12 cellular contexts compared by ENCODE assay signal in the genomic region with DNA sequence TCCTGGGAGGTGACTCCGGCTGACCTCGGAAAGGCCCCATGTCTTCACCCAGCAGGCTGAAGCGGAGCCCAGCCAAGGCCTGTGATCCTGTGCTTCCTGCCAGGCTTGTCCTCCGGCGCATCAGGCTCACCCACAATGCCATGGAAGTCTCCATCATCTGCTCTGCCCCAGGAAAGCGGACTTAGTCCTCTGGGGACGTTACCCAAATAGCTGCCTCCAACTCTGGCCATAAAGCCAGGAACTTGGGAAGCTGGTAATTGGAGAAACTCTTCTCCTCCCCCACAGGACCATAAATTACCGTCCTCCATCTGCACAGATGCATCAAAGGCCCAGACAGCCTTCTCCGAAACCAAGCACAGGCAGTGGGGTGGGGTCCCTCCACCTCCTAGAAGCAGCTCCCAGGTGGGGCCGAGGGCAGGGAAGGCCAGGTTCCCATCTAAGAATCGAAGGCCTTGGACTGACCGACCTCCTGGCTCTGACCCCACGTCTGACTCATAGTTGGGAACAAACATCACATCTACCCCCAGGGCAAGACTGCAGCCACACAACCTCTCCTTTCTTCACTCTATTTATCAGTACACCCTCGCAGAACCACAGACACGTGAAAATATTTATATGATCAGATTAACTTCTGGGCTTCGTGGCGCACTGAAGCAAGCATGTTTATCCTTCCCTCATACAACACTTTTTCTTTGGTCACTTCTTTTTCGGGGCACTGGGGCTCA. TPM values are rescaled to one million over a fixed set of nuclear protein-coding genes. Genes with fewer than 3 reads are reported as not detected.
DNase-seq lines count a peak whose midpoint lies in the region; ATAC-seq and TF ChIP-seq lines count a peak whose summit lies in the region.
"Had no signal": no experiment of that assay in that cellular context is flagged by ENCODE, and none has a peak within 500 bp of the region (broad histone marks: within the 10 kb centered on the region; RNA-seq: fewer than 3 reads in every experiment).

No MANE protein-coding gene starts in this region.

- no peaks in the 10 kb centered on the region for H3K27me3 ChIP-seq in left lung

- intact Hi-C loops in left lung (cut with DNase I) = no loop called here

- no peak for TF ChIP-seq CTCF in left lung (IDR thresholded peaks at IDR 0.05)

- DNase-seq in NCI-H510A treated with DMSO at 0.1 percent for 48 hours (lab: John Stamatoyannopoulos, UW) (peak; percentile 68), NCI-H510A (lab: John Stamatoyannopoulos, UW) (no peak), T47D (ENCODE audit: low read depth in 1 of 2, low spot score in 1 of 2) (peak; percentile 46 to 71), left lung (no peak), NCI-H1092 (lab: John Stamatoyannopoulos, UW) (no peak), KG1 (lab: John Stamatoyannopoulos, UW) (no peak)
- DNase-seq: ACHN; activated CD4-positive, alpha-beta T cell treated with anti-CD3 and anti-CD28 coated beads for 4 hours; NCI-H1048 had no signal

- no peaks in the 10 kb centered on the region for H3K9me3 ChIP-seq in left lung

- H3K27ac ChIP-seq in left lung (no peak overlapping the region), urinary bladder (ENCODE audit: low read depth) (peak overlapping the region; percentile 84)
- H3K27ac ChIP-seq: epithelial cell of prostate had no signal

- ATAC-seq in left lung = peak; percentile 19
- ATAC-seq in HG03460 (IDR thresholded peaks at IDR 0.05; ENCODE audit: unreplicated experiment) = no peak

- WGBS in urinary bladder = 27% methylated on average over 18 of the region's 18 CpGs

- H3K36me3 ChIP-seq in left lung (no peaks in the 10 kb centered on the region), urinary bladder (ENCODE audit: insufficient read depth) (no peaks in the 10 kb centered on the region)

- H3K4me3 ChIP-seq in left lung = no peak overlapping the region
- H3K4me3 ChIP-seq in urinary bladder (ENCODE audit: low read depth, low read length) = no peak overlapping the region

- in situ Hi-C loops in T47D (cut with HindIII; ENCODE audit: low pct_unique_long_range_greater_than_20kb, low sequenced_read_pairs) = no loop called here

- H3K4me1 ChIP-seq in left lung (peaks cover 4 to 44% of the 10 kb centered on the region in 2 donors), urinary bladder (ENCODE audit: insufficient read depth) (no peaks in the 10 kb centered on the region)

RNA-seq across cellular contexts. Expression of a gene that starts 56.4 kb away (rescaled TPM):
- 10 to 100 TPM; 22.8 to 30.8 TPM for total RNA-seq in left lung
- total RNA-seq in urinary bladder = 4.5 TPM
- 19.1 TPM for polyA plus RNA-seq in urinary bladder

Comparison
In these comparisons a context has a peak if more than half of its experiments do, and no peak if none do; other contexts are left out.
1. DNase-seq: peak in NCI-H510A treated with DMSO at 0.1 percent for 48 hours (single experiment) and T47D (2 of 2); none in NCI-H510A (single experiment), left lung (0 of 2), NCI-H1092 (single experiment) and KG1 (single experiment).